ENCODE assay signal across 6 cellular contexts in the genomic region with DNA sequence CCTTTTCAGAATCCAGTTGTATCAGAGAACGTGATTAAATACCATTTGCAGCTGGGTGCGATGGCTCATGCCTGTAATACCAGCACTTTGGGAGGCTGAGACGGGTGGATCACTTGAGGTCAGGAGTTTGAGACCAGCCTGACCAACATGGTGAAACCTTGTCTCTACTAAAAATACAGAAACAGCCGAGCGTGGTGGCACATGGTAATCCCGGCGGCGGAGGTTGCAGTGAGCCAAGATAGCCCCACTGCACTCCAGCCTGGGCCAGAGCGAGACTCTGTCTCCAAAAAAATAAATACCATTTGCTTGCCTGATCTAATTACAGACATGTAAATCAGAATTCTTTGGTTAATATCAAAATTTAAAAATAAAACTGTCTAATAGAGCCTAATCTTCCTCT. TPM values are rescaled to one million over a fixed set of nuclear protein-coding genes. Genes with fewer than 3 reads are reported as not detected.
DNase-seq lines count a peak whose midpoint lies in the region; ATAC-seq and TF ChIP-seq lines count a peak whose summit lies in the region.
"Not testable (repeated sequence)": the region's sequence is repeated elsewhere in the genome, so short reads cannot be mapped to it uniquely, and the experiment has no call there.

No MANE protein-coding gene starts in this region.

- H3K9me3 Mint-ChIP-seq in CD4-positive, CD25-positive, alpha-beta regulatory T cell; progenitor cell of endocrine pancreas (ENCODE audit: low read depth): not testable (repeated sequence)

- H3K27ac Mint-ChIP-seq in CD4-positive, CD25-positive, alpha-beta regulatory T cell = peak overlapping the region in 2 of 3 donors; percentile 25 to 52
- H3K27ac Mint-ChIP-seq in progenitor cell of endocrine pancreas = peak overlapping the region; percentile 86

- H3K27ac ChIP-seq in CD4-positive, CD25-positive, alpha-beta regulatory T cell (ENCODE audit: insufficient read depth, low read length, poor library complexity, severe bottlenecking); esophagus muscularis mucosa (replicated peaks in 1 of 4): not testable (repeated sequence)
- H3K27ac ChIP-seq in gastrocnemius medialis (peak overlapping the region; percentile 69 to 79 (median 75)), skeletal muscle tissue (ENCODE audit: low read depth, low read length) (peak overlapping the region; percentile 14)

- H3K27me3 Mint-ChIP-seq in CD4-positive, CD25-positive, alpha-beta regulatory T cell; progenitor cell of endocrine pancreas: not testable (repeated sequence)

- not testable (repeated sequence) for DNase-seq in CD4-positive, CD25-positive, alpha-beta regulatory T cell; progenitor cell of endocrine pancreas (ENCODE audit: low spot score, unreplicated experiment)
- DNase-seq in esophagus muscularis mucosa (ENCODE audit: extremely low spot score) (peak; percentile 37), myocyte (ENCODE audit: low read depth) (peak; percentile 55), gastrocnemius medialis (peak in 1 of 2 donors; percentile 37)

- H3K27me3 ChIP-seq in CD4-positive, CD25-positive, alpha-beta regulatory T cell (ENCODE audit: control insufficient read depth, insufficient read depth, low read length); esophagus muscularis mucosa; gastrocnemius medialis; skeletal muscle tissue (ENCODE audit: control insufficient read depth in 3 of 3, insufficient read depth in 3 of 3, low read length in 3 of 3): not testable (repeated sequence)

- not testable (repeated sequence) for H3K4me3 ChIP-seq in CD4-positive, CD25-positive, alpha-beta regulatory T cell (ENCODE audit: low read depth, low read length); esophagus muscularis mucosa; gastrocnemius medialis; skeletal muscle tissue (ENCODE audit: low read length in 3 of 3)

- in situ Hi-C loops in gastrocnemius medialis (cut with MboI; ENCODE audit: low sequenced_read_pairs in 4 of 4) = not testable (repeated sequence)

- 95% methylated on average over 9 of the region's 9 CpGs for WGBS in esophagus muscularis mucosa

- H3K9ac ChIP-seq in skeletal muscle tissue (ENCODE audit: low read depth in 1 of 3, low read length in 3 of 3) = not testable (repeated sequence)

- H3K4me1 ChIP-seq in CD4-positive, CD25-positive, alpha-beta regulatory T cell (ENCODE audit: control insufficient read depth, insufficient read depth, low read length, poor library complexity, severe bottlenecking) = not testable (repeated sequence)
- H3K4me1 ChIP-seq in esophagus muscularis mucosa = peaks cover 12 to 34% (median 25%) of the 10 kb centered on the region in 4 donors
- H3K4me1 ChIP-seq in gastrocnemius medialis = peaks cover 49 to 54% of the 10 kb centered on the region in 2 donors
- peaks cover 18 to 27% (median 18%) of the 10 kb centered on the region in 3 donors for H3K4me1 ChIP-seq in skeletal muscle tissue (ENCODE audit: control insufficient read depth in 3 of 3, insufficient read depth in 3 of 3, low read length in 3 of 3)

- not testable (repeated sequence) for TF ChIP-seq CTCF in esophagus muscularis mucosa (IDR thresholded peaks at IDR 0.05); progenitor cell of endocrine pancreas (IDR thresholded peaks at IDR 0.05; ENCODE audit: unreplicated experiment); gastrocnemius medialis (IDR thresholded peaks at IDR 0.05 in 4 of 5, conservative IDR thresholded peaks at IDR 0.05 in 1 of 5)

- peaks cover 20% of the 10 kb centered on the region for H3K36me3 Mint-ChIP-seq in CD4-positive, CD25-positive, alpha-beta regulatory T cell
- H3K36me3 Mint-ChIP-seq in progenitor cell of endocrine pancreas (ENCODE audit: insufficient read depth) = not testable (repeated sequence)

- intact Hi-C loops in esophagus muscularis mucosa (cut with DNase I) = not testable (repeated sequence)
- intact Hi-C loops in gastrocnemius medialis (cut with DNase I; ENCODE audit: low total_unique reads) = loop anchor here (5.0 kb wide), 1 partner anchor 178 kb away; the partner anchor contains the start of gene DNAJB6

- TF ChIP-seq EP300 in esophagus muscularis mucosa (IDR thresholded peaks at IDR 0.05) = not testable (repeated sequence)

- H3K4me3 Mint-ChIP-seq in CD4-positive, CD25-positive, alpha-beta regulatory T cell; progenitor cell of endocrine pancreas (ENCODE audit: low read depth): not testable (repeated sequence)

- peaks cover 40 to 57% (median 48%) of the 10 kb centered on the region in 4 donors for H3K4me1 Mint-ChIP-seq in CD4-positive, CD25-positive, alpha-beta regulatory T cell
- peaks cover 35% of the 10 kb centered on the region for H3K4me1 Mint-ChIP-seq in progenitor cell of endocrine pancreas (ENCODE audit: low read depth)

- H3K9me3 ChIP-seq in CD4-positive, CD25-positive, alpha-beta regulatory T cell (ENCODE audit: control insufficient read depth in 2 of 2, low read length in 2 of 2); esophagus muscularis mucosa; gastrocnemius medialis; skeletal muscle tissue (ENCODE audit: control insufficient read depth in 3 of 3, low read length in 3 of 3): not testable (repeated sequence)

- H3K36me3 ChIP-seq in CD4-positive, CD25-positive, alpha-beta regulatory T cell (ENCODE audit: control insufficient read depth, insufficient read depth, low read length) = peaks cover 15% of the 10 kb centered on the region
- H3K36me3 ChIP-seq in esophagus muscularis mucosa = peaks cover 0 to 11% (median 4%) of the 10 kb centered on the region in 4 donors
- H3K36me3 ChIP-seq in gastrocnemius medialis; skeletal muscle tissue (ENCODE audit: control insufficient read depth in 3 of 3, insufficient read depth in 3 of 3, low read length in 3 of 3): not testable (repeated sequence)

- not testable (repeated sequence) for ATAC-seq in CD4-positive, CD25-positive, alpha-beta regulatory T cell (ENCODE audit: low read depth in 2 of 2)
- ATAC-seq in gastrocnemius medialis = peak; percentile 55 to 65

- TF ChIP-seq POLR2A in esophagus muscularis mucosa (IDR thresholded peaks at IDR 0.05; ENCODE audit: low read depth); gastrocnemius medialis (IDR thresholded peaks at IDR 0.05): not testable (repeated sequence)

RNA-seq across cellular contexts. Expression of gene UBE3C, which starts 20.8 kb away (rescaled TPM):
- total RNA-seq in CD4-positive, CD25-positive, alpha-beta regulatory T cell = 60.3 TPM
- polyA plus RNA-seq in CD4-positive, CD25-positive, alpha-beta regulatory T cell = 10 to 100 TPM; 25.2 to 30.1 (median 29.0) TPM
- total RNA-seq in esophagus muscularis mucosa = 10 to 100 TPM; 66.1 to 93.3 (median 85.5) TPM
- total RNA-seq in myocyte = 118 and 124 TPM in 2 replicates
- 57.4 TPM for polyA plus RNA-seq in myocyte (2012)
- total RNA-seq in progenitor cell of endocrine pancreas = 60.9 and 62.5 TPM in 2 replicates
- total RNA-seq in gastrocnemius medialis = 100 to 1,000 TPM in 1 of 4 donors, 10 to 100 TPM in 3; 64.4 to 123 (median 76.3) TPM
- total RNA-seq in skeletal muscle tissue = 78.8 TPM
